Comparison of ENCODE assay signal across 1 cellular context in the genomic region with DNA sequence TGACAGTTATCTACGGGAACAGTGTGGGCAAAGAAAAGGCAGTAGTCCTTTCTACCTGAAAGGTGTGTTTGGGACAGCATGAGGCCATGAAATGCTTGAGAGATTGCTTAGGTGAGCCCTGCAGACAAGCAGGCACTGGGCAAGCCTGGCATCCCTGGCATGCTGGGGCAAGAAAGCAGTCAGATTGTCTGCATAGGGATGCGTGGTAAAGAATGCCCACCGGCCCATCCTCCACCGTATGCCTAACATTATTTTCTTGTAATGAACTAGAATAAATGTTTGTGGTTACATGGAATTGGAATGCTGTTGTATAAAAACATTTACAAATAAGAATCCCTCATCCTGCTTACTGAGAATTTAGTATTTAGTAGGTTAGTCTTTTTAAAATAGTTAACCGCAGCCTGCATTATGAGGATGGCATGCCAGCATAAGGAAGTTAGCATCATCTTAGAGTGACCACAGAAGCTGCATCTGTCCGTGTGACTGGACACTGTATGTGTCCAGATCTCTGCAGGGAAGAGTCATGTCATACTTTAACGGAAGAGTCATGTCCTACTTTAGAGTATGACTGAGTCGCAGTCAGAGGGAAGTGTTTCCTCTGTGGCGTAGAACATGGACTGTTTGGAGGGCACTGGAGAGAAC.
TF ChIP-seq lines count a peak whose summit lies in the region.

No MANE protein-coding gene starts in this region.

TF ChIP-seq in SK-N-SH, 30 proteins besides CTCF, POLR2A, EP300 and RAD21:
- TF ChIP-seq SIN3A (IDR thresholded peaks at IDR 0.05; ENCODE audit: borderline replicate concordance, low read depth, low read length) (no peak), FOXJ3 (CRISPR knock-in tag; IDR thresholded peaks at IDR 0.05) (no peak), ZBTB33 (IDR thresholded peaks at IDR 0.05; ENCODE audit: borderline replicate concordance, low read depth) (no peak), TCF12 (IDR thresholded peaks at IDR 0.05) (peak; percentile 38), MEF2A (IDR thresholded peaks at IDR 0.05; ENCODE audit: borderline replicate concordance, low read depth) (peak; percentile 61; the same call in 1 of the 2 replicates), PBX3 (IDR thresholded peaks at IDR 0.05) (peak; percentile 33; the same call in 1 of the 2 replicates), JUND (IDR thresholded peaks at IDR 0.05) (0 out of 2 replicates have a peak, but pooled peaks have one; percentile 17)
